12 cellular contexts compared by ENCODE assay signal in the genomic region with DNA sequence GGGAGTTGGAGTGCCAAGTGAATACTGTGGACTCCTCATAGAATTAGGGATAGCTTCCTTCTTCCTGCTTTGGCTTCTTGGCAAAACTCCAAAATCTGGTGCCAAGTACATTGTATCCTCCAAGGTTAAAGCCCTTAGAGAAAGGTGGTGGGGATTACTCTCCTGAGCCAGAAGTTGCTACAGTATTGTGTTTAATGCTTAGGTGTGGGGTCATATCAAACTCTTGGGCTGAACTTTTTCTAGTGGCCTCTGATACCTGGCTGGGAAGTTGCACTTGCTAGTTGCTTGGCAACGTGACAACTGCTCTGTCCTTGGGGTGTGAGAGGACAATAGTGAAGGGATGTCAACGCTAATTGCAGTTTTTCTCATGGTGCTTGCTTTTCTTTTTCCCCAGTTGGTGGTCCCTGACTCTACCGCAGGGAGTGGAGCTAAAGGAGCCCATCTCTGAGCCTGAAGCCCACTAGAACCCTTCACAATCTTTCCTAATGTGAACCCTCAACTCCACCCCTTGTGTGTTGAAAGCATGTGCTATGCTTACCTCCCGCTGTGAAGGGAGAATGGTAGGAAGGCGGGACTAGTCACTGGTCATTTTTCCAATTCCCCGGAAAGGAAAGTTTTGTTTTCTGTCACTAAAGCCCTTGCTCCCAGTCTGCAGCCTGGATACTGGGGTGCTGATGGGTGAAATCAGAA. TPM values are rescaled to one million over a fixed set of nuclear protein-coding genes. Genes with fewer than 3 reads are reported as not detected.
DNase-seq lines count a peak whose midpoint lies in the region; FAIRE-seq and TF ChIP-seq lines count a peak whose summit lies in the region.
"Had no signal": no experiment of that assay in that cellular context is flagged by ENCODE, and none has a peak within 500 bp of the region (broad histone marks: within the 10 kb centered on the region; RNA-seq: fewer than 3 reads in every experiment).

No MANE protein-coding gene starts in this region.

- FAIRE-seq in bronchial epithelial cell (lab: Jason Lieb, UNC): peak; percentile 36

- H3K4me3 ChIP-seq in bronchial epithelial cell (ENCODE audit: low read depth, low read length) (no peak overlapping the region), iPS-20b (ENCODE audit: low read length) (peak overlapping the region; percentile 35), thyroid gland (replicated peaks in 1 of 3) (peak overlapping the region in 1 of 3 donors; percentile 4)
- H3K4me3 ChIP-seq: SK-N-MC had no signal

- 9 to 19% methylated on average over 5 of the region's 6 CpGs for WGBS in thyroid gland, 2 donors

- H3K4me1 ChIP-seq in iPS-20b (ENCODE audit: insufficient read depth, low read length) (peaks cover 43% of the 10 kb centered on the region), thyroid gland (peaks cover 23 to 71% of the 10 kb centered on the region in 2 donors)

- H3K36me3 ChIP-seq in bronchial epithelial cell (ENCODE audit: control insufficient read depth, insufficient read depth, low read length): no peaks in the 10 kb centered on the region
- H3K36me3 ChIP-seq in iPS-20b (ENCODE audit: insufficient read depth, low read depth, low read length): peaks cover 51% of the 10 kb centered on the region
- H3K36me3 ChIP-seq in thyroid gland: no peaks in the 10 kb centered on the region

- H3K27ac ChIP-seq in iPS-20b (ENCODE audit: low read length) (no peak overlapping the region), thyroid gland (peak overlapping the region; percentile 79 to 85 (median 84))
- H3K27ac ChIP-seq: KMS-11, SK-N-MC had no signal

- intact Hi-C loops in thyroid gland (cut with DNase I): no loop called here

- H3K27me3 ChIP-seq in bronchial epithelial cell (ENCODE audit: control insufficient read depth, insufficient read depth, low read length) (no peaks in the 10 kb centered on the region), iPS-20b (ENCODE audit: insufficient read depth, low read length) (no peaks in the 10 kb centered on the region), thyroid gland (no peaks in the 10 kb centered on the region)

- no peak for TF ChIP-seq POLR2A in thyroid gland (IDR thresholded peaks at IDR 0.05)

- DNase-seq in NCI-H1417 (lab: John Stamatoyannopoulos, UW) (peak in 2 of 3 experiments; percentile 16 to 53), NCI-H1417 treated with DMSO at 0.1 percent for 48 hours (lab: John Stamatoyannopoulos, UW) (no peak), bronchial epithelial cell (ENCODE audit: low read depth) (peak; percentile 10), thyroid gland (peak; percentile 41 to 43), inferior parietal cortex (ENCODE audit: extremely low spot score) (no peak), GM03348 (ENCODE audit: low spot score) (no peak)
- no peak for DNase-seq in effector CD4-positive, alpha-beta T cell
- DNase-seq: activated CD8-positive, alpha-beta memory T cell treated with anti-CD3 and anti-CD28 coated beads, Interleukin-2, amount 50 U/mL, for 48 hours; stimulated activated naive CD4-positive, alpha-beta T cell had no signal

- TF ChIP-seq CTCF in bronchial epithelial cell (IDR thresholded peaks at IDR 0.05; ENCODE audit: insufficient read depth, low read length, severe bottlenecking): no peak
- TF ChIP-seq CTCF in thyroid gland (IDR thresholded peaks at IDR 0.05): no peak

- H3K9ac ChIP-seq in iPS-20b (ENCODE audit: low read depth, low read length): no peak overlapping the region
- H3K9ac ChIP-seq: KMS-11 had no signal

- no peaks in the 10 kb centered on the region for H3K9me3 ChIP-seq in iPS-20b (ENCODE audit: insufficient read depth, low read depth, low read length)
- no peaks in the 10 kb centered on the region for H3K9me3 ChIP-seq in thyroid gland

RNA-seq across cellular contexts. Expression of a gene that starts 35.5 kb away (rescaled TPM):
- 21.1 and 25.3 TPM in 2 replicates for total RNA-seq in bronchial epithelial cell
- total RNA-seq in thyroid gland: 10 to 100 TPM; 31.4 to 79.5 (median 61.9) TPM

RNA-seq across cellular contexts. Expression of a gene that starts 57.0 kb away (rescaled TPM):
- 0.51 TPM in 1 of 2 replicates, not detected in the other for total RNA-seq in bronchial epithelial cell
- not detected for total RNA-seq in thyroid gland

Comparison
In these comparisons a context has a peak if more than half of its experiments do, and no peak if none do; other contexts are left out.
1. DNase-seq: peak in NCI-H1417 (2 of 3), bronchial epithelial cell (single experiment) and thyroid gland (2 of 2); none in NCI-H1417 treated with DMSO at 0.1 percent for 48 hours (single experiment), inferior parietal cortex (single experiment), GM03348 (single experiment) and effector CD4-positive, alpha-beta T cell (single experiment).